20 cellular contexts compared by ENCODE assay signal in the genomic region with DNA sequence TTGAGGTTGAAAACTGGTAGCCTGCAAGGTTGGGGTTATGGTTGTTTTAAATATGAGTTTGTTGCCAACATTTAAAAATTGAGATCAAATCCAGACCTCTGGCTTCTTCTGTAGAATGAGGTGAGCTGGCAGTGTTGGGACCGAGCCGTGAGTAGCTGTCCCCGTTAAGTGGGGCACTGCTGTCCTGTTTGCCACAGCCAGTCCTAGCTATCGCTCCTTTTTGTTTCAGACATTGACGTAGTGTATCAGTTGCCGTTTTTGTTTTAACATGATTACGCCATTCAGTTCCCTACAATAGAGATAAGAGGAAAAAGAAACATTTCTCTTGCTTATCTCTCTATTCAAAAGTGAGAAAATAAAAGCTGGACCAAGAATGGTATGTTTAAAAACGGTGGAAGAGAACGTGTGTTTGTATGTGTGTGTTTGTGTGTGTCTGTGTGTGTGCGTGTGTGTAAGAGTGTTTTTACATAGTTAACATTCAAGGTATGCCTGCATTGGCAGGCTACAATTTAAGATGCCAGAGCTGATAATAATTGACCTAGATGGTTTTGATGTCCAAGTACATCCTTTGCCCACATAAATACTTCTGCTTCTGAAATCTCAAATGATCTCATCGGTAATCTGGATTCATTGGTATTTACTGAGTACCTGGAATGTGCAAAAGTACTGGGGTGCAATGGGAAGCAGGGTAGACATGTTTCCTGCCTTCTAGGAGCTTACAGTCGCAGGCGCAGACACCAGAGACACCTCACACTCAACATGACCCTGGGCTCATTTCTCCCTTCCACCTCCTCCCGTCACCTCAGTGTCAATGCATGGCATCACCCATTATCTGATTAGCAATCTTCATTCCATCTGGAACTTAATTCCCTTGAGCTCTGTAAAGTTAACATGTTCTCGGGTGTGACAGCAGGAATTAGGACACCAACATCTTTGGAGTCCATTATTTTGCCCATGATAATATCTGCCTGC.
DNase-seq lines count a peak whose midpoint lies in the region; ATAC-seq and TF ChIP-seq lines count a peak whose summit lies in the region.
"Had no signal": no experiment of that assay in that cellular context is flagged by ENCODE, and none has a peak within 500 bp of the region (broad histone marks: within the 10 kb centered on the region; RNA-seq: fewer than 3 reads in every experiment).

No MANE protein-coding gene starts in this region.

- intact Hi-C loops in heart left ventricle (cut with DNase I) (no loop called here), testis (cut with DNase I; ENCODE audit: low total_unique reads) (no loop called here)

- 48 to 61% (median 54%) methylated on average over 15 of the region's 15 CpGs for WGBS in heart left ventricle, 4 donors
- 72 to 77% methylated on average over 15 of the region's 15 CpGs for WGBS in testis, 2 donors

- H3K4me3 Mint-ChIP-seq in mesothelial cell of epicardium: no peak overlapping the region
- H3K4me3 Mint-ChIP-seq: CD8-positive, alpha-beta memory T cell had no signal

- peaks cover 8% of the 10 kb centered on the region for H3K36me3 Mint-ChIP-seq in mesothelial cell of epicardium
- H3K36me3 Mint-ChIP-seq: CD8-positive, alpha-beta memory T cell had no signal

- H3K9me3 ChIP-seq in heart left ventricle (no peaks in the 10 kb centered on the region), right atrium auricular region (no peaks in the 10 kb centered on the region), testis (no peaks in the 10 kb centered on the region)
- H3K9me3 ChIP-seq: BLaER1, SJSA1 had no signal

- no peak for TF ChIP-seq POLR2A in heart left ventricle (IDR thresholded peaks at IDR 0.05)
- peak; percentile 6 for TF ChIP-seq POLR2A in testis (IDR thresholded peaks at IDR 0.05)

- DNase-seq in heart left ventricle: no peak
- no peak for DNase-seq in right atrium auricular region (ENCODE audit: low spot score)
- peak; percentile 9 for DNase-seq in OCI-M1 (lab: John Stamatoyannopoulos, UW)
- DNase-seq in mesothelial cell of epicardium (ENCODE audit: low spot score in 2 of 2, unreplicated experiment in 2 of 2): no peak
- DNase-seq in testis: peak; percentile 85
- no peak for DNase-seq in NCI-H748 treated with DMSO at 0.1 percent for 48 hours (lab: John Stamatoyannopoulos, UW)
- no peak for DNase-seq in NOMO-1 (lab: John Stamatoyannopoulos, UW; ENCODE audit: unreplicated experiment in 2 of 2)
- DNase-seq: CD8-positive, alpha-beta memory T cell; DMS 273 treated with DMSO at 0.1 percent for 48 hours; GF-D8; GOT3; KG1; NCI-H1417 treated with DMSO at 0.1 percent for 48 hours; NCI-H1930; NCI-H510A; PC-3 had no signal

- H3K9me3 Mint-ChIP-seq in mesothelial cell of epicardium: no peaks in the 10 kb centered on the region

- peak overlapping the region; percentile 67 for H3K27ac Mint-ChIP-seq in mesothelial cell of epicardium
- H3K27ac Mint-ChIP-seq: CD8-positive, alpha-beta memory T cell had no signal

- peaks cover 51% of the 10 kb centered on the region for H3K4me1 Mint-ChIP-seq in mesothelial cell of epicardium
- H3K4me1 Mint-ChIP-seq: CD8-positive, alpha-beta memory T cell had no signal

- H3K27me3 ChIP-seq in heart left ventricle (no peaks in the 10 kb centered on the region), right atrium auricular region (no peaks in the 10 kb centered on the region), testis (no peaks in the 10 kb centered on the region)
- H3K27me3 ChIP-seq: BLaER1, SJSA1 had no signal

- H3K36me3 ChIP-seq in heart left ventricle (no peaks in the 10 kb centered on the region), right atrium auricular region (no peaks in the 10 kb centered on the region), testis (ENCODE audit: low read depth, missing control alignments) (no peaks in the 10 kb centered on the region)

- H3K4me1 ChIP-seq in heart left ventricle: no peaks in the 10 kb centered on the region
- H3K4me1 ChIP-seq in right atrium auricular region: no peaks in the 10 kb centered on the region
- H3K4me1 ChIP-seq in testis: peaks cover 14% of the 10 kb centered on the region
- H3K4me1 ChIP-seq: BLaER1 had no signal

- no peak for TF ChIP-seq CTCF in heart left ventricle (IDR thresholded peaks at IDR 0.05)
- TF ChIP-seq CTCF in right atrium auricular region (IDR thresholded peaks at IDR 0.05): no peak
- no peak for TF ChIP-seq CTCF in mesothelial cell of epicardium (IDR thresholded peaks at IDR 0.05; ENCODE audit: unreplicated experiment)
- TF ChIP-seq CTCF in testis (IDR thresholded peaks at IDR 0.05): no peak

- H3K27ac ChIP-seq in heart left ventricle (no peak overlapping the region), right atrium auricular region (no peak overlapping the region), testis (peak overlapping the region; percentile 80)
- H3K27ac ChIP-seq: BLaER1, RWPE1, SJSA1 had no signal

- H3K4me3 ChIP-seq in heart left ventricle (no peak overlapping the region), right atrium auricular region (no peak overlapping the region), testis (no peak overlapping the region)
- H3K4me3 ChIP-seq: BLaER1, SJSA1 had no signal

- H3K27me3 Mint-ChIP-seq in mesothelial cell of epicardium (ENCODE audit: low read depth): no peaks in the 10 kb centered on the region

- peak in 3 of 4 donors; percentile 52 to 90 (median 71) for ATAC-seq in heart left ventricle
- no peak for ATAC-seq in GM21381 (IDR thresholded peaks at IDR 0.05; ENCODE audit: unreplicated experiment)
- ATAC-seq: PC-3 had no signal

Comparison
In these comparisons a context has a peak if more than half of its experiments do, and no peak if none do; other contexts are left out.
1. DNase-seq: peak in OCI-M1 (single experiment) and testis (single experiment); none in heart left ventricle (0 of 5), right atrium auricular region (single experiment), mesothelial cell of epicardium (0 of 2), NCI-H748 treated with DMSO at 0.1 percent for 48 hours (single experiment) and NOMO-1 (0 of 2).
2. H3K27ac ChIP-seq: peak in testis (2 of 2); none in heart left ventricle (0 of 12) and right atrium auricular region (0 of 2).